In the genomic region with DNA sequence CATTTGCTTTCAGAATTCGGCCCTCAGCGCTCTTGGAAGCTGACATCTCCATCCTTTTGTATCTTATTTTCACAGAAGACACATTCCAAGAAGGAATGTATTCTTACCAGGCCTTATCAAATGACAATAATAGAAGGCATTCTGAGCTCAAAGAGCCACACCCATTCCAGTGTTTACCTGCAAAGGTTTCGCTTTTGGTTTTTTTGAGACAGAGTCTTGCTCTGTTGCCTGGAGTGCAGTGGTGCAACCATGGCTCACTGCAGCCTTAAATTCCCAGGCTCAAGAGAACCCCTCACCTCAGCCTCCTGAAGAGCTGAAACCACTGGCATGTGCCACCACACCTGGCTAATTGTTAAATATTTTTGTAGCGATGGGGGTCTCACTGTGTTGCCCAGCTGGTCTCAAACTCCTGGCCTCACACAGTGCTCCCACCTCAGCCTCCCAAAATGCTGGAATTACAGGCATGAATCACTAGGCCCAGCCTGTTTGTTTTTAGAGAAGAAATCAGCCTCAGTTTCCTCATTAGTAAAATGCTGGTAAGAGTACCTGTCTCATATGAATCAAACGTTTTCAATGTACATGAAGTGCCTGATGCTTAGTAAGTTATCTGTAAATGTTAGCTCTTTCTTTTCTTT, we compare ENCODE assay signal across 16 cellular contexts.
DNase-seq lines count a peak whose midpoint lies in the region; ATAC-seq and TF ChIP-seq lines count a peak whose summit lies in the region.
"Had no signal": no experiment of that assay in that cellular context is flagged by ENCODE, and none has a peak within 500 bp of the region (broad histone marks: within the 10 kb centered on the region; RNA-seq: fewer than 3 reads in every experiment).

No MANE protein-coding gene starts in this region.

- TF ChIP-seq CTCF in spleen (IDR thresholded peaks at IDR 0.05 in 8 of 11, conservative IDR thresholded peaks at IDR 0.05 in 3 of 11), result no peak

- H3K27me3 ChIP-seq in SJCRH30, result peaks cover 15% of the 10 kb centered on the region
- H3K27me3 ChIP-seq in spleen (replicated peaks in 1 of 7), result peaks cover 0 to 30% (median 5%) of the 10 kb centered on the region in 7 donors
- H3K27me3 ChIP-seq: testis had no signal

- peak overlapping the region; percentile 81 for H3K27ac Mint-ChIP-seq in activated naive CD4-positive, alpha-beta T cell treated with anti-CD3 and anti-CD28 coated beads, Interleukin-2, amount 10 ng/mL, durations not matched to agents 7 days and 5 days
- H3K27ac Mint-ChIP-seq in activated naive CD4-positive, alpha-beta T cell treated with anti-CD3 and anti-CD28 coated beads, Interleukin-2, amount 50 U/mL, for 72 hours, result no peak overlapping the region
- peak overlapping the region; percentile 6 for H3K27ac Mint-ChIP-seq in T-helper 17 cell

- H3K36me3 ChIP-seq in SJCRH30 (no peaks in the 10 kb centered on the region), spleen (no peaks in the 10 kb centered on the region)
- H3K36me3 ChIP-seq: sigmoid colon had no signal

- CTCF ChIA-PET in activated naive CD4-positive, alpha-beta T cell treated with anti-CD3 and anti-CD28 coated beads, Interleukin-2, amount 10 ng/mL, durations not matched to agents 7 days and 5 days (lab: Charles Lee), result interaction anchor here (1.2 kb wide), 1 partner anchor 8 kb away, joined by 5 read pairs; no protein-coding TSS in a partner anchor

- H3K27ac ChIP-seq in temporal lobe (ENCODE audit: low read depth, low read length) (peak overlapping the region; percentile 33), SJCRH30 (no peak overlapping the region), spleen (no peak overlapping the region)
- H3K27ac ChIP-seq: sigmoid colon, testis had no signal

- no peak for ATAC-seq in activated naive CD4-positive, alpha-beta T cell treated with anti-CD3 and anti-CD28 coated beads, Interleukin-2, amount 50 U/mL, for 72 hours
- ATAC-seq in T-helper 17 cell, result no peak
- peak; percentile 85 for ATAC-seq in left colon

- H3K4me3 Mint-ChIP-seq in activated naive CD4-positive, alpha-beta T cell treated with anti-CD3 and anti-CD28 coated beads, Interleukin-2, amount 10 ng/mL, durations not matched to agents 7 days and 5 days, result no peak overlapping the region
- H3K4me3 Mint-ChIP-seq in T-helper 17 cell, result peak overlapping the region; percentile 7

- no peaks in the 10 kb centered on the region for H3K9me3 ChIP-seq in T-helper 17 cell (ENCODE audit: control insufficient read depth, low read length, poor library complexity, severe bottlenecking)
- no peaks in the 10 kb centered on the region for H3K9me3 ChIP-seq in SJCRH30 (replicated peaks)
- no peaks in the 10 kb centered on the region for H3K9me3 ChIP-seq in spleen
- H3K9me3 ChIP-seq: sigmoid colon, testis had no signal

- H3K4me1 ChIP-seq in SJCRH30 (no peaks in the 10 kb centered on the region), spleen (no peaks in the 10 kb centered on the region)
- H3K4me1 ChIP-seq: testis had no signal

- H3K4me3 ChIP-seq in SJCRH30 (no peak overlapping the region), spleen (no peak overlapping the region)
- H3K4me3 ChIP-seq: sigmoid colon, testis had no signal

- no peaks in the 10 kb centered on the region for H3K9me3 Mint-ChIP-seq in activated naive CD4-positive, alpha-beta T cell treated with anti-CD3 and anti-CD28 coated beads, Interleukin-2, amount 10 ng/mL, durations not matched to agents 7 days and 5 days
- H3K9me3 Mint-ChIP-seq in activated naive CD4-positive, alpha-beta T cell treated with anti-CD3 and anti-CD28 coated beads, Interleukin-2, amount 50 U/mL, for 72 hours, result no peaks in the 10 kb centered on the region

- no peak for TF ChIP-seq POLR2A in spleen (IDR thresholded peaks at IDR 0.05)

- DNase-seq in activated naive CD4-positive, alpha-beta T cell treated with anti-CD3 and anti-CD28 coated beads, Interleukin-2, amount 10 ng/mL, durations not matched to agents 7 days and 5 days, result no peak
- DNase-seq in activated naive CD4-positive, alpha-beta T cell treated with anti-CD3 and anti-CD28 coated beads, Interleukin-2, amount 50 U/mL, for 72 hours (ENCODE audit: low spot score in 2 of 2), result no peak
- DNase-seq in T-helper 17 cell, result no peak
- DNase-seq in left colon, result no peak
- DNase-seq in stimulated activated CD4-positive, alpha-beta T cell treated with anti-CD3 and anti-CD28 coated beads, Interleukin-2, amount 100 ng/mL, for 24 hours, result no peak
- no peak for DNase-seq in SJCRH30
- no peak for DNase-seq in spleen
- DNase-seq: activated CD4-positive, alpha-beta T cell treated with anti-CD3 and anti-CD28 coated beads, Interleukin-2, amount 50 U/mL, for 4 hours; activated T-cell treated with anti-CD3 and anti-CD28 coated beads, Interleukin-2, amount 50 U/mL, for 48 hours; GF-D8; H7; Kasumi-1; sigmoid colon; stimulated activated CD4-positive, alpha-beta T cell treated with anti-CD3 and anti-CD28 coated beads, Interleukin-2, amount 100 ng/mL, for 48 hours; testis had no signal

- WGBS in spleen, 5 donors, result 70 to 85% (median 76%) methylated on average over 5 of the region's 5 CpGs

- no peaks in the 10 kb centered on the region for H3K36me3 Mint-ChIP-seq in activated naive CD4-positive, alpha-beta T cell treated with anti-CD3 and anti-CD28 coated beads, Interleukin-2, amount 10 ng/mL, durations not matched to agents 7 days and 5 days
- no peaks in the 10 kb centered on the region for H3K36me3 Mint-ChIP-seq in activated naive CD4-positive, alpha-beta T cell treated with anti-CD3 and anti-CD28 coated beads, Interleukin-2, amount 50 U/mL, for 72 hours
- peaks cover 2% of the 10 kb centered on the region for H3K36me3 Mint-ChIP-seq in T-helper 17 cell (ENCODE audit: low read depth)

- H3K27me3 Mint-ChIP-seq in activated naive CD4-positive, alpha-beta T cell treated with anti-CD3 and anti-CD28 coated beads, Interleukin-2, amount 10 ng/mL, durations not matched to agents 7 days and 5 days, result peaks cover 32% of the 10 kb centered on the region
- H3K27me3 Mint-ChIP-seq in T-helper 17 cell, result peaks cover 32% of the 10 kb centered on the region

- peaks cover 19% of the 10 kb centered on the region for H3K4me1 Mint-ChIP-seq in activated naive CD4-positive, alpha-beta T cell treated with anti-CD3 and anti-CD28 coated beads, Interleukin-2, amount 10 ng/mL, durations not matched to agents 7 days and 5 days
- peaks cover 5% of the 10 kb centered on the region for H3K4me1 Mint-ChIP-seq in T-helper 17 cell

- intact Hi-C loops in left colon (cut with DNase I, micrococcal nuclease) (no loop called here), spleen (cut with DNase I; ENCODE audit: low total_unique reads) (no loop called here)

Comparison
In these comparisons a context has a peak if more than half of its experiments do, and no peak if none do; other contexts are left out.
1. H3K27ac Mint-ChIP-seq: peak in activated naive CD4-positive, alpha-beta T cell treated with anti-CD3 and anti-CD28 coated beads, Interleukin-2, amount 10 ng/mL, durations not matched to agents 7 days and 5 days (single experiment) and T-helper 17 cell (single experiment); none in activated naive CD4-positive, alpha-beta T cell treated with anti-CD3 and anti-CD28 coated beads, Interleukin-2, amount 50 U/mL, for 72 hours (0 of 2).